Comparison of ENCODE assay signal across 8 cellular contexts in genomic region chr20:35447082-35447789, GRCh38. TPM values are rescaled to one million over a fixed set of nuclear protein-coding genes. Genes with fewer than 3 reads are reported as not detected.
DNase-seq lines count a peak whose midpoint lies in the region; ATAC-seq, FAIRE-seq and TF ChIP-seq lines count a peak whose summit lies in the region.

No MANE protein-coding gene starts in this region.

- peak overlapping the region; percentile 41 for H3K4me2 ChIP-seq in KMS-11

- H4K20me1 ChIP-seq in KMS-11 (ENCODE audit: insufficient read depth): no peaks in the 10 kb centered on the region

- no peak overlapping the region; the same call in 1 of the 2 replicates for H3K9ac ChIP-seq in KMS-11

- peak overlapping the region; percentile 41; the same call in 1 of the 2 replicates for H2AFZ ChIP-seq in KMS-11 (ENCODE audit: low read depth)

- H3K4me3 Mint-ChIP-seq in activated T-cell treated with anti-CD3 and anti-CD28 coated beads, Interleukin-2, amount 50 U/mL, for 72 hours: peak overlapping the region; percentile 86 to 87
- H3K4me3 Mint-ChIP-seq in nephron progenitor cell: peak overlapping the region; percentile 75

- H3K9me3 Mint-ChIP-seq in activated T-cell treated with anti-CD3 and anti-CD28 coated beads, Interleukin-2, amount 50 U/mL, for 72 hours: no peaks in the 10 kb centered on the region
- H3K9me3 Mint-ChIP-seq in nephron progenitor cell: no peaks in the 10 kb centered on the region

- no peak overlapping the region for H3K4me3 ChIP-seq in KMS-11 (IDR thresholded peaks at IDR 0.05; ENCODE audit: insufficient read depth, low read depth, low read length)

- no peak overlapping the region for H3K27ac ChIP-seq in KMS-11

- no peaks in the 10 kb centered on the region for H3K79me2 ChIP-seq in KMS-11 (ENCODE audit: insufficient read depth, low read depth)

- TF ChIP-seq CTCF in GM10266 (IDR thresholded peaks at IDR 0.05; ENCODE audit: control insufficient read depth, insufficient read depth, low read depth, missing control alignments): peak; percentile 94
- TF ChIP-seq CTCF in KMS-11 (conservative IDR thresholded peaks at IDR 0.05; ENCODE audit: low read depth, low read length): peak; percentile 96
- peak; percentile 96 for TF ChIP-seq CTCF in nephron progenitor cell (IDR thresholded peaks at IDR 0.05)

- FAIRE-seq in RCC 7860 (lab: Jason Lieb, UNC): peak; percentile 79

- H3K4me1 Mint-ChIP-seq in activated T-cell treated with anti-CD3 and anti-CD28 coated beads, Interleukin-2, amount 50 U/mL, for 72 hours (ENCODE audit: low read depth): peaks cover 5% of the 10 kb centered on the region
- peaks cover 27% of the 10 kb centered on the region for H3K4me1 Mint-ChIP-seq in nephron progenitor cell

- no peaks in the 10 kb centered on the region for H3K36me3 Mint-ChIP-seq in activated T-cell treated with anti-CD3 and anti-CD28 coated beads, Interleukin-2, amount 50 U/mL, for 72 hours (ENCODE audit: insufficient read depth in 2 of 2)
- peaks cover 2% of the 10 kb centered on the region for H3K36me3 Mint-ChIP-seq in nephron progenitor cell (ENCODE audit: low read depth)

- peak; percentile 94 to 96 for ATAC-seq in activated T-cell treated with anti-CD3 and anti-CD28 coated beads, Interleukin-2, amount 50 U/mL, for 72 hours (replicated peaks in 1 of 2)
- peak; percentile 95 for ATAC-seq in stimulated activated naive CD8-positive, alpha-beta T cell treated with anti-CD3 and anti-CD28 coated beads, Interleukin-15, Interleukin-2, amounts not matched to agents 100 U/mL and 50 U/mL, for 24 hours
- no peak for ATAC-seq in GM19397 (IDR thresholded peaks at IDR 0.05; ENCODE audit: unreplicated experiment)

- DNase-seq in GM10266 (ENCODE audit: extremely low spot score): peak; percentile 80
- DNase-seq in RCC 7860 (ENCODE audit: low spot score): peak; percentile 78
- DNase-seq in activated T-cell treated with anti-CD3 and anti-CD28 coated beads, Interleukin-2, amount 50 U/mL, for 72 hours: peak; percentile 90 to 93
- peak; percentile 83 for DNase-seq in fibroblast of peridontal ligament (ENCODE audit: extremely low read depth)
- DNase-seq in nephron progenitor cell: peak; percentile 97
- peak; percentile 97 for DNase-seq in stimulated activated naive CD8-positive, alpha-beta T cell treated with anti-CD3 and anti-CD28 coated beads, Interleukin-15, Interleukin-2, amounts not matched to agents 100 U/mL and 50 U/mL, for 24 hours

- H3K27me3 Mint-ChIP-seq in activated T-cell treated with anti-CD3 and anti-CD28 coated beads, Interleukin-2, amount 50 U/mL, for 72 hours (ENCODE audit: low read depth): peaks cover 6% of the 10 kb centered on the region
- H3K27me3 Mint-ChIP-seq in nephron progenitor cell (ENCODE audit: low read depth, poor library complexity): peaks cover 4% of the 10 kb centered on the region

- H3K27ac Mint-ChIP-seq in activated T-cell treated with anti-CD3 and anti-CD28 coated beads, Interleukin-2, amount 50 U/mL, for 72 hours: no peak overlapping the region
- H3K27ac Mint-ChIP-seq in nephron progenitor cell: no peak overlapping the region

- peaks cover 26% of the 10 kb centered on the region for H3K4me1 ChIP-seq in KMS-11 (ENCODE audit: low read depth, poor library complexity, severe bottlenecking)

- no peaks in the 10 kb centered on the region for H3K27me3 ChIP-seq in KMS-11 (ENCODE audit: insufficient read depth, low read depth)

- H3K36me3 ChIP-seq in KMS-11 (ENCODE audit: insufficient read depth): no peaks in the 10 kb centered on the region

RNA-seq across cellular contexts. Expression of gene CEP250, which starts 8.2 kb away (rescaled TPM):
- total RNA-seq in activated T-cell treated with anti-CD3 and anti-CD28 coated beads, Interleukin-2, amount 50 U/mL, for 72 hours: 10 to 100 TPM; 45.1 to 55.0 TPM

RNA-seq across cellular contexts. Expression of gene GDF5, which starts 9.2 kb away (rescaled TPM):
- total RNA-seq in activated T-cell treated with anti-CD3 and anti-CD28 coated beads, Interleukin-2, amount 50 U/mL, for 72 hours: not detected

RNA-seq across cellular contexts. Expression of gene UQCC1, which starts 35.5 kb away (rescaled TPM):
- 10 to 100 TPM; 76.2 to 84.1 TPM for total RNA-seq in activated T-cell treated with anti-CD3 and anti-CD28 coated beads, Interleukin-2, amount 50 U/mL, for 72 hours
